In the genomic region with DNA sequence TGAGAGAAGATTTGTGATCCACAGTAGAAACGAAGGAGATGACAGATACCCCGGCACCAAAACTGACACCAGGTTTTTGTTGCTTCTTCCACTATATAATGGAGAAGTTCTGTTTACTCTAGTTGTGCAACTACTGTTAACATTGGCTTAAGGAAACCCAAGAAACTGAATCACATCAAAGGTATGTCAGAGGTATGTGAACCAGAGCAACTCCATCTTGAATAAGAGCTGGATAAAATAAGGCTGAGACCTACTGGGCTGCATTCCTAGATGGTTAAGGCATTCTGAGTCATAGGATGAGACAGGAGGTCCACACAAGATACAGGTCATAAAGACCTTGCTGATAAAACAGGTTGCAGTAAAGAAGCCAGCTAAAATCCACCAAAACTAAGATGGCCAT, we compare ENCODE assay signal across 16 cellular contexts.
DNase-seq lines count a peak whose midpoint lies in the region; TF ChIP-seq lines count a peak whose summit lies in the region.
"Had no signal": no experiment of that assay in that cellular context is flagged by ENCODE, and none has a peak within 500 bp of the region (broad histone marks: within the 10 kb centered on the region; RNA-seq: fewer than 3 reads in every experiment).

No MANE protein-coding gene starts in this region.

- H3K27ac ChIP-seq in SJCRH30: no peak overlapping the region
- H3K27ac ChIP-seq: upper lobe of left lung had no signal

- DNase-seq in SKM-1 (lab: John Stamatoyannopoulos, UW; ENCODE audit: unreplicated experiment) (peak; percentile 12), SKM-1 treated with dmso at 0.1 percent for 144 hours (lab: John Stamatoyannopoulos, UW; ENCODE audit: unreplicated experiment) (no peak), adipocyte (ENCODE audit: low read depth) (peak; percentile 30), foreskin fibroblast (peak; percentile 64 to 70), SJCRH30 (no peak), T-helper 9 cell (no peak), NCI-H2107 (lab: John Stamatoyannopoulos, UW) (no peak), NCI-H82 treated with DMSO at 0.1 percent for 48 hours (lab: John Stamatoyannopoulos, UW; ENCODE audit: unreplicated experiment) (no peak)
- DNase-seq: activated T-cell treated with anti-CD3 and anti-CD28 coated beads for 4 hours, amniotic stem cell, DMS79, dorsolateral prefrontal cortex, NCI-H526 treated with DMSO at 0.1 percent for 48 hours, occipital lobe, upper lobe of left lung had no signal

- H3K27me3 ChIP-seq in adipocyte (replicated peaks; ENCODE audit: control insufficient read depth, insufficient read depth, low read length): no peaks in the 10 kb centered on the region
- no peaks in the 10 kb centered on the region for H3K27me3 ChIP-seq in SJCRH30
- H3K27me3 ChIP-seq: upper lobe of left lung had no signal

- TF ChIP-seq CTCF in foreskin fibroblast (IDR thresholded peaks at IDR 0.05; ENCODE audit: low read depth, low read length): no peak

- H3K4me3 ChIP-seq in adipocyte (ENCODE audit: low read length): no peak overlapping the region
- no peak overlapping the region for H3K4me3 ChIP-seq in foreskin fibroblast (ENCODE audit: low read depth in 1 of 2, low read length in 2 of 2)
- no peak overlapping the region for H3K4me3 ChIP-seq in SJCRH30
- H3K4me3 ChIP-seq: dorsolateral prefrontal cortex, HAP-1, upper lobe of left lung had no signal

- H3K9me3 ChIP-seq in adipocyte (ENCODE audit: control insufficient read depth, low read length) (no peaks in the 10 kb centered on the region), SJCRH30 (replicated peaks) (no peaks in the 10 kb centered on the region)
- H3K9me3 ChIP-seq: HAP-1, upper lobe of left lung had no signal

- peaks cover 15% of the 10 kb centered on the region for H3K4me1 ChIP-seq in adipocyte (ENCODE audit: control insufficient read depth, insufficient read depth, low read length)
- peaks cover 52% of the 10 kb centered on the region for H3K4me1 ChIP-seq in SJCRH30
- H3K4me1 ChIP-seq: upper lobe of left lung had no signal

- no peaks in the 10 kb centered on the region for H3K36me3 ChIP-seq in adipocyte (ENCODE audit: control insufficient read depth, insufficient read depth, low read length, severe bottlenecking)
- H3K36me3 ChIP-seq in SJCRH30: no peaks in the 10 kb centered on the region
- H3K36me3 ChIP-seq: HAP-1, upper lobe of left lung had no signal

- H3K9ac ChIP-seq in adipocyte (ENCODE audit: low read length): no peak overlapping the region

Comparison
In these comparisons a context has a peak if more than half of its experiments do, and no peak if none do; other contexts are left out.
1. DNase-seq: peak in SKM-1 (single experiment), adipocyte (single experiment) and foreskin fibroblast (2 of 2); none in SKM-1 treated with dmso at 0.1 percent for 144 hours (single experiment), SJCRH30 (0 of 2), T-helper 9 cell (single experiment), NCI-H2107 (single experiment) and NCI-H82 treated with DMSO at 0.1 percent for 48 hours (single experiment).